In genomic region chr2:161160226-161161073, GRCh38 we compare ENCODE assay signal across 8 cellular contexts. TPM values are rescaled to one million over a fixed set of nuclear protein-coding genes. Genes with fewer than 3 reads are reported as not detected.
DNase-seq lines count a peak whose midpoint lies in the region; ATAC-seq and TF ChIP-seq lines count a peak whose summit lies in the region.

TANK (plus strand) TSS chr2:161160428; CDS start chr2:161179663, 19,235 bp downstream.

- H3K27me3 ChIP-seq in BLaER1 (no peaks in the 10 kb centered on the region), left lung (no peaks in the 10 kb centered on the region)

- H3K27ac ChIP-seq in BLaER1 (peak within 1 kb of the TSS; percentile 95), left lung (peak within 1 kb of the TSS; percentile 98 to 100)

- intact Hi-C loops in left lung (cut with DNase I): no loop called here

- ATAC-seq in GM19324 (IDR thresholded peaks at IDR 0.05; ENCODE audit: low FRiP score, unreplicated experiment): peak; percentile 90
- peak; percentile 79 for ATAC-seq in HG03469 (IDR thresholded peaks at IDR 0.05; ENCODE audit: unreplicated experiment)
- ATAC-seq in left lung: peak; percentile 97

- H3K36me3 ChIP-seq in BLaER1 (peaks cover 15% of the 10 kb centered on the region), left lung (peaks cover 0 to 13% of the 10 kb centered on the region in 2 donors)

- peak within 1 kb of the TSS; percentile 91 for H3K4me2 ChIP-seq in BLaER1

- H3K4me3 ChIP-seq in BLaER1 (peak within 1 kb of the TSS; percentile 96), left lung (peak within 1 kb of the TSS; percentile 82 to 84)

- peak; percentile 97 for DNase-seq in NCI-H748 (lab: John Stamatoyannopoulos, UW; ENCODE audit: unreplicated experiment)
- DNase-seq in activated CD4-positive, alpha-beta T cell treated with anti-CD3 and anti-CD28 coated beads, Interleukin-2, amount 50 U/mL, for 1 hour: peak; percentile 85
- DNase-seq in dedifferentiated amniotic fluid mesenchymal stem cell (ENCODE audit: extremely low spot score): peak; percentile 92
- DNase-seq in left lung: peak; percentile 94 to 95
- DNase-seq in stimulated activated CD4-positive, alpha-beta T cell treated with anti-CD3 and anti-CD28 coated beads, Interleukin-2, amount 100 ng/mL, for 48 hours: peak; percentile 84

- peak within 1 kb of the TSS; percentile 96 for H3K9ac ChIP-seq in BLaER1

- H3K4me1 ChIP-seq in BLaER1: peaks cover 18% of the 10 kb centered on the region
- H3K4me1 ChIP-seq in left lung: peaks cover 20 to 52% of the 10 kb centered on the region in 2 donors

- peaks cover 8% of the 10 kb centered on the region; the same call in 1 of the 2 replicates for H4K20me1 ChIP-seq in BLaER1

- no peaks in the 10 kb centered on the region for H3K9me3 ChIP-seq in BLaER1
- no peaks in the 10 kb centered on the region for H3K9me3 ChIP-seq in left lung

- no peak for TF ChIP-seq CTCF in left lung (IDR thresholded peaks at IDR 0.05)

RNA-seq across cellular contexts. Expression of gene TANK, which starts in this region (rescaled TPM):
- 10 to 100 TPM; 53.7 to 75.7 TPM for total RNA-seq in left lung

Comparison
In these comparisons a context has a peak if more than half of its experiments do, and no peak if none do; other contexts are left out.
1. Peak in every context shown above with its lines: DNase-seq, ATAC-seq, H3K4me3 ChIP-seq and H3K27ac ChIP-seq.